In the genomic region with DNA sequence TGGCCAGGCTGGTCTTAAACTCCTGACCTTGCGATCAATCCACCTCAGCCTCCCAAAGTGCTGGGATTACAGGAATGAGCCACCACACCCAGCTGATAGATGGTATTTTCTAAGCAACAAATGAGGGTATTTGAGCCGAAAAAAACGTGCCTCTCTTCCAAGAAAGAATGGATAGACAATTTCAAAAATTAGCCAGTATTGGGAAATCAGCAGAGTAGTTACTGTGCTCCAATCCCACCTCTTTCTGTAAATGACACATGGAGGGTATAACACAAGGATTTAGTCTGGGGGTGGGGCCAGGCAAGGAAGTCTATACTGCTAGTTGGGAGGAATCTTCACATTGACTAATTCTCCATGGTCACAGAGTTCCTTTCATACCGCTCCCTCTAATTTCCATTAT, we compare ENCODE assay signal across 23 cellular contexts.
"Had no signal": no experiment of that assay in that cellular context is flagged by ENCODE, and none has a peak within 500 bp of the region (broad histone marks: within the 10 kb centered on the region; RNA-seq: fewer than 3 reads in every experiment).

No MANE protein-coding gene starts in this region.

- ATAC-seq: left ventricle myocardium superior; right lobe of liver; stimulated activated effector memory CD8-positive, alpha-beta T cell treated with anti-CD3 and anti-CD28 coated beads, Interleukin-12 subunit alpha, Interleukin-12 subunit beta, amount 100 ng/mL, for 72 hours; stimulated activated naive CD8-positive, alpha-beta T cell treated with anti-CD3 and anti-CD28 coated beads, Interleukin-15, amount 100 ng/mL, for 72 hours had no signal

- H3K4me1 ChIP-seq: right lobe of liver had no signal

- DNase-seq: activated CD4-positive, alpha-beta T cell treated with anti-CD3 and anti-CD28 coated beads, Interleukin-2, amount 50 U/mL, for 1 hour; activated CD8-positive, alpha-beta memory T cell treated with anti-CD3 and anti-CD28 coated beads, Interleukin-2, amount 50 U/mL, for 4 hours; activated T-cell treated with anti-CD3 and anti-CD28 coated beads, Interleukin-2, amount 50 U/mL, for 1 hour; endodermal cell; foreskin melanocyte; left ventricle myocardium superior; nephron progenitor cell; ovary; right lobe of liver; stimulated activated CD4-positive, alpha-beta T cell treated with anti-CD3 and anti-CD28 coated beads, Interleukin-12 subunit alpha, Interleukin-12 subunit beta, amount 100 ng/mL, for 4 hours; stimulated activated CD4-positive, alpha-beta T cell treated with anti-CD3 and anti-CD28 coated beads, Interleukin-4, amount 100 ng/mL, for 1 hour; stimulated activated naive CD8-positive, alpha-beta T cell treated with anti-CD3 and anti-CD28 coated beads, Interleukin-15, amount 100 ng/mL, for 72 hours; substantia nigra; T-helper 9 cell; upper lobe of right lung had no signal

- H3K27ac ChIP-seq: esophagus muscularis mucosa, neutrophil, ovary, right lobe of liver, upper lobe of right lung, VCaP had no signal

- H3K36me3 ChIP-seq: esophagus muscularis mucosa, neutrophil, ovary, right lobe of liver, upper lobe of right lung had no signal

- H3K9me3 Mint-ChIP-seq: central memory CD8-positive, alpha-beta T cell had no signal

- H3K27me3 ChIP-seq: esophagus muscularis mucosa, ovary, right lobe of liver, upper lobe of right lung had no signal

- H3K9me3 ChIP-seq: esophagus muscularis mucosa, neutrophil, ovary, right lobe of liver, upper lobe of right lung had no signal

- H3K4me3 Mint-ChIP-seq: central memory CD8-positive, alpha-beta T cell; dendritic cell treated with granulocyte-macrophage colony-stimulating factor and Interleukin-4, amounts not matched to agents 40 ng/mL and 50 ng/mL, for 4 days; endodermal cell; nephron progenitor cell; stimulated activated effector memory CD8-positive, alpha-beta T cell treated with anti-CD3 and anti-CD28 coated beads, Interleukin-12 subunit alpha, Interleukin-12 subunit beta, amount 100 ng/mL, for 72 hours had no signal

- H3K27me3 Mint-ChIP-seq: central memory CD8-positive, alpha-beta T cell; stimulated activated naive CD8-positive, alpha-beta T cell treated with anti-CD3 and anti-CD28 coated beads, Interleukin-15, amount 100 ng/mL, for 72 hours had no signal

- H3K4me1 Mint-ChIP-seq: endodermal cell, nephron progenitor cell had no signal

- H3K4me3 ChIP-seq: esophagus muscularis mucosa, ovary, right lobe of liver, upper lobe of right lung had no signal

- H3K27ac Mint-ChIP-seq: activated T-helper 2 cell treated with anti-CD3 and anti-CD28 coated beads, Interferon-gamma antibody, Interleukin-2, Interleukin-4, amounts not matched to agents 10 μg/mL and 5 μg/mL and 100 μg/mL, durations not matched to agents 14 hours and 24 hours and 36 hours; dendritic cell treated with granulocyte-macrophage colony-stimulating factor and Interleukin-4, amounts not matched to agents 40 ng/mL and 50 ng/mL, for 4 days; endodermal cell; nephron progenitor cell; progenitor cell of endocrine pancreas; stimulated activated effector memory CD8-positive, alpha-beta T cell treated with anti-CD3 and anti-CD28 coated beads, Interleukin-12 subunit alpha, Interleukin-12 subunit beta, amount 100 ng/mL, for 72 hours had no signal
